In the genomic region with DNA sequence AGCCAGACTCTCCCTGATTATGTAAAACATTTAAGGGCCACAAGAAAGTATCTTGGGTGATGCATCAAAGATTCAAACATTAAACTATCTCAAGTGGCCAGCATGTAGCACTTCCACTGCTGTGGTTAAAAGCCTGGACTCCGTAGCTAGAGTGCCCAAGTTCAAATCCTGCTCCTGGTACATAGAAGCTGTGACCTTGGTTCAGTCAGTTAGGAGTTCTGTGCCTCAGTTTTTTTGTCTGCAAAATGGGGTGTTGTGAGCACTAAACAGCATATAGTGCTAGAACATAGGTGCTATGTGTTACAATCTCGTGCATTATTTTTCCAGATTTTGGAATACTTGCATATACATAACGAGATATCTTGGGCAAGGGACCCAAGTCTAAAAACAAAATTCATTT, we compare ENCODE assay signal across 23 cellular contexts.
A peak's percentile ranks its signal among the peaks of the same experiment; 100 is the strongest.
DNase-seq lines count a peak whose midpoint lies in the region; ATAC-seq, FAIRE-seq and TF ChIP-seq lines count a peak whose summit lies in the region.
"Had no signal": no experiment of that assay in that cellular context is flagged by ENCODE, and none has a peak within 500 bp of the region (broad histone marks: within the 10 kb centered on the region; RNA-seq: fewer than 3 reads in every experiment).

No MANE protein-coding gene starts in this region.

- no peak for DNase-seq in PC-3
- DNase-seq in astrocyte (ENCODE audit: low read depth), result no peak
- no peak for DNase-seq in H1 (ENCODE audit: low read depth in 1 of 2, low spot score in 2 of 2)
- DNase-seq in spleen, result peak; percentile 0
- no peak for DNase-seq in DMS 273 treated with DMSO at 0.1 percent for 48 hours (lab: John Stamatoyannopoulos, UW)
- no peak for DNase-seq in NCI-H2171 (lab: John Stamatoyannopoulos, UW)
- DNase-seq: AML-193; BE2C; CD4-positive, alpha-beta T cell; CD8-positive, alpha-beta memory T cell; DMS53; DMS79 treated with DMSO at 0.1 percent for 48 hours; GF-D8; HFFc6 had no signal

- H3K4me3 ChIP-seq in PC-3 (ENCODE audit: low read length) (no peak overlapping the region), astrocyte (ENCODE audit: insufficient read depth, low read depth, low read length) (no peak overlapping the region), H1 (ENCODE audit: extremely low read depth in 1 of 4, insufficient read depth in 2 of 4, low read depth in 3 of 4, low read length in 4 of 4) (no peak overlapping the region), spleen (no peak overlapping the region)
- H3K4me3 ChIP-seq: BLaER1 treated with 17β-estradiol and CSF1 and Interleukin-3, amounts not matched to agents 10 nM and 100 nM; GM23338; HAP-1 had no signal

- TF ChIP-seq POLR2A in H1 (IDR thresholded peaks at IDR 0.05; ENCODE audit: control extremely low read depth in 1 of 2, low read depth in 2 of 2, low read length in 2 of 2), result no peak
- no peak for TF ChIP-seq POLR2A in spleen (IDR thresholded peaks at IDR 0.05)

- no peak for FAIRE-seq in astrocyte (lab: Jason Lieb, UNC)
- no peak for FAIRE-seq in H1 (lab: Jason Lieb, UNC)
- FAIRE-seq: D721Med, GM12891, GM18507, H54 had no signal

- H3K27me3 Mint-ChIP-seq in astrocyte (ENCODE audit: low read depth, unreplicated experiment), result no peaks in the 10 kb centered on the region
- H3K27me3 Mint-ChIP-seq: CD4-positive, alpha-beta T cell had no signal

- H3K9ac ChIP-seq in PC-3 (ENCODE audit: low read length) (peak overlapping the region; percentile 45), astrocyte (ENCODE audit: low read length) (no peak overlapping the region), H1 (replicated peaks in 1 of 4; ENCODE audit: extremely low read depth in 1 of 4, low read depth in 3 of 4, low read length in 3 of 4) (no peak overlapping the region)
- H3K9ac ChIP-seq: BLaER1 treated with 17β-estradiol and CSF1 and Interleukin-3, amounts not matched to agents 10 nM and 100 nM had no signal

- intact Hi-C loops in PC-3 (cut with micrococcal nuclease) (no loop called here), spleen (cut with DNase I; ENCODE audit: low total_unique reads) (no loop called here)

- no peak overlapping the region for H2BK20ac ChIP-seq in H1 (ENCODE audit: low read length)

- no peak overlapping the region for H3K14ac ChIP-seq in H1 (ENCODE audit: insufficient read length)

- H2BK5ac ChIP-seq in H1 (ENCODE audit: low read depth, low read length), result no peak overlapping the region

- no peaks in the 10 kb centered on the region for H3K9me2 ChIP-seq in PC-3 (replicated peaks; ENCODE audit: low read length)

- H3K4me1 Mint-ChIP-seq in astrocyte (ENCODE audit: low read depth, unreplicated experiment), result peaks cover 21% of the 10 kb centered on the region

- H3K4me2 ChIP-seq in PC-3 (ENCODE audit: low read length) (peak overlapping the region; percentile 70), astrocyte (ENCODE audit: low read length) (no peak overlapping the region), H1 (ENCODE audit: insufficient read depth in 1 of 2, low read depth in 2 of 2, low read length in 2 of 2) (no peak overlapping the region)
- H3K4me2 ChIP-seq: BLaER1 treated with 17β-estradiol and CSF1 and Interleukin-3, amounts not matched to agents 10 nM and 100 nM; GM23338 had no signal

- H2BK15ac ChIP-seq in H1 (ENCODE audit: low read length), result no peak overlapping the region

- H3K4me1 ChIP-seq in PC-3 (ENCODE audit: insufficient read depth, low read length) (peaks cover 45% of the 10 kb centered on the region), astrocyte (ENCODE audit: insufficient read depth, low read length) (peaks cover 51% of the 10 kb centered on the region), H1 (replicated peaks in 1 of 4; ENCODE audit: control insufficient read depth in 3 of 4, insufficient read depth in 4 of 4, low read length in 3 of 4) (peaks cover 0 to 14% (median 6%) of the 10 kb centered on the region in 4 experiments; a peak in 6 of 7 replicates), spleen (peaks cover 0 to 17% (median 0%) of the 10 kb centered on the region in 6 donors)
- H3K4me1 ChIP-seq: BE2C, HAP-1 had no signal

- H2BK120ac ChIP-seq in H1 (replicated peaks; ENCODE audit: low read depth, low read length), result no peak overlapping the region

- 0 out of 2 replicates have a peak overlapping the region, but pooled peaks have one; percentile 24 for H2AK5ac ChIP-seq in H1 (ENCODE audit: low read depth, low read length)

- no peak overlapping the region for H3K23ac ChIP-seq in H1 (ENCODE audit: insufficient read length)

- H3K4me3 Mint-ChIP-seq in astrocyte (ENCODE audit: unreplicated experiment), result no peak overlapping the region
- H3K4me3 Mint-ChIP-seq: CD14-positive monocyte; CD4-positive, alpha-beta T cell; CD8-positive, alpha-beta memory T cell; GM23338; HFFc6 had no signal

- H3K36me3 ChIP-seq in PC-3 (ENCODE audit: low read depth, low read length), result no peaks in the 10 kb centered on the region
- no peaks in the 10 kb centered on the region for H3K36me3 ChIP-seq in astrocyte (ENCODE audit: insufficient read depth, low read length)
- no peaks in the 10 kb centered on the region for H3K36me3 ChIP-seq in H1 (ENCODE audit: control insufficient read depth in 2 of 4, insufficient read depth in 4 of 4, low read length in 3 of 4)
- no peaks in the 10 kb centered on the region for H3K36me3 ChIP-seq in spleen
- H3K36me3 ChIP-seq: BE2C; BLaER1 treated with 17β-estradiol and CSF1 and Interleukin-3, amounts not matched to agents 10 nM and 100 nM; HAP-1 had no signal

- 0 out of 2 replicates have a peak, but pooled peaks cover 2% of the 10 kb centered on the region for H3K79me1 ChIP-seq in H1 (ENCODE audit: low read depth, low read length)

- H3K27ac Mint-ChIP-seq in astrocyte (ENCODE audit: unreplicated experiment), result no peak overlapping the region
- H3K27ac Mint-ChIP-seq: CD14-positive monocyte; CD4-positive, alpha-beta T cell; HFFc6 had no signal

- ATAC-seq in PC-3 (no peak), HG02798 (IDR thresholded peaks at IDR 0.05; ENCODE audit: poor library complexity, unreplicated experiment) (no peak)

- 82% methylated on average over 3 of the region's 3 CpGs; no CpG with 5 or more reads in 1 of the 2 experiments for WGBS in H1 (ENCODE audit: extremely low coverage in 1 of 2, insufficient coverage in 1 of 2, insufficient read length in 1 of 2, insufficient replicate concordance in 2 of 2, low coverage in 1 of 2, low lambda C conversion rate in 2 of 2, missing lambda C conversion rate in 1 of 2), 2 experiments
- 74 to 90% (median 84%) methylated on average over 3 of the region's 3 CpGs for WGBS in spleen, 5 donors

- H4K91ac ChIP-seq in H1 (replicated peaks; ENCODE audit: insufficient read length, low read length), result no peak overlapping the region

- CTCF ChIA-PET in PC-3 (lab: Charles Lee), result no interaction called here
- CTCF ChIA-PET in H1 (lab: Charles Lee; ENCODE audit: partially characterized antibody), result interaction anchor here (1.2 kb wide), 1 partner anchor 16 kb away, joined by 3 read pairs; no protein-coding TSS in a partner anchor

- H4K5ac ChIP-seq in H1 (ENCODE audit: insufficient read length, low read depth, low read length), result no peak overlapping the region

- POLR2A ChIA-PET in PC-3 (lab: Charles Lee; ENCODE audit: unreplicated experiment) (no interaction called here), H1 (lab: Charles Lee; ENCODE audit: partially characterized antibody) (no interaction called here)

- H3K27me3 ChIP-seq in PC-3 (ENCODE audit: low read length) (no peaks in the 10 kb centered on the region), astrocyte (ENCODE audit: insufficient read depth, low read length) (no peaks in the 10 kb centered on the region), H1 (replicated peaks in 1 of 4; ENCODE audit: control insufficient read depth in 3 of 4, extremely low read depth in 1 of 4, insufficient read depth in 3 of 4, low read length in 3 of 4) (no peaks in the 10 kb centered on the region), spleen (replicated peaks in 1 of 7) (peaks cover 0 to 5% (median 0%) of the 10 kb centered on the region in 7 donors)
- H3K27me3 ChIP-seq: BE2C; BLaER1 treated with 17β-estradiol and CSF1 and Interleukin-3, amounts not matched to agents 10 nM and 100 nM had no signal

- H2BK12ac ChIP-seq in H1 (ENCODE audit: low read depth, low read length), result no peak overlapping the region

- no peaks in the 10 kb centered on the region for H4K20me1 ChIP-seq in PC-3 (ENCODE audit: low read length)
- no peaks in the 10 kb centered on the region for H4K20me1 ChIP-seq in astrocyte (ENCODE audit: insufficient read depth, low read length)
- no peaks in the 10 kb centered on the region for H4K20me1 ChIP-seq in H1 (replicated peaks in 1 of 2; ENCODE audit: control insufficient read depth in 1 of 2, insufficient read depth in 2 of 2, low read length in 2 of 2)
- H4K20me1 ChIP-seq: BLaER1 treated with 17β-estradiol and CSF1 and Interleukin-3, amounts not matched to agents 10 nM and 100 nM had no signal

- H3K56ac ChIP-seq in H1 (replicated peaks; ENCODE audit: insufficient read length, low read depth, low read length), result no peak overlapping the region

- H3F3A ChIP-seq in PC-3 (ENCODE audit: low read length, unreplicated experiment), result peaks cover 3% of the 10 kb centered on the region

- no peaks in the 10 kb centered on the region for H3K36me3 Mint-ChIP-seq in astrocyte (ENCODE audit: low read depth, unreplicated experiment)
- H3K36me3 Mint-ChIP-seq: CD14-positive monocyte; CD8-positive, alpha-beta memory T cell had no signal

- H3K18ac ChIP-seq in H1 (ENCODE audit: extremely low read depth, low read length), result no peak overlapping the region

- H3K23me2 ChIP-seq in H1 (ENCODE audit: low read depth, low read length), result no peaks in the 10 kb centered on the region

- no TSS peak for BruUV-seq in PC-3 (replicated peaks; lab: Mats Ljungman, UMichigan)

- no peaks in the 10 kb centered on the region for H3K9me3 Mint-ChIP-seq in astrocyte (ENCODE audit: unreplicated experiment)
- H3K9me3 Mint-ChIP-seq: CD14-positive monocyte; CD4-positive, alpha-beta T cell; CD8-positive, alpha-beta memory T cell; GM23338; HFFc6 had no signal

- peak overlapping the region; percentile 93 for H3K27ac ChIP-seq in PC-3 (ENCODE audit: low read length)
- H3K27ac ChIP-seq in astrocyte (ENCODE audit: low read depth, low read length), result peak overlapping the region; percentile 71
- H3K27ac ChIP-seq in H1 (ENCODE audit: low read depth, low read length), result no peak overlapping the region
- no peak overlapping the region for H3K27ac ChIP-seq in spleen
- H3K27ac ChIP-seq: BLaER1 treated with 17β-estradiol and CSF1 and Interleukin-3, amounts not matched to agents 10 nM and 100 nM had no signal

- H3K4ac ChIP-seq in H1 (replicated peaks; ENCODE audit: insufficient read length, low read depth, low read length), result no peak overlapping the region

- TF ChIP-seq EP300 in H1 (IDR thresholded peaks at IDR 0.05; ENCODE audit: borderline replicate concordance in 1 of 2, low read depth in 2 of 2, low read length in 2 of 2), result no peak

- H3K79me2 ChIP-seq in PC-3 (ENCODE audit: low read length) (no peaks in the 10 kb centered on the region), astrocyte (ENCODE audit: insufficient read depth, low read length) (no peaks in the 10 kb centered on the region), H1 (ENCODE audit: control insufficient read depth in 1 of 2, insufficient read depth in 2 of 2, low read length in 2 of 2) (peaks cover 0 to 5% of the 10 kb centered on the region in 2 experiments; a peak in 2 of 4 replicates)

- H2AFZ ChIP-seq in PC-3 (ENCODE audit: low read length) (no peak overlapping the region), astrocyte (ENCODE audit: low read depth, low read length) (no peak overlapping the region), H1 (ENCODE audit: low read length) (no peak overlapping the region)
- H2AFZ ChIP-seq: GM23338 had no signal

- no peaks in the 10 kb centered on the region for H3K9me3 ChIP-seq in PC-3 (ENCODE audit: low read length)
- no peaks in the 10 kb centered on the region for H3K9me3 ChIP-seq in astrocyte (ENCODE audit: insufficient read depth, low read depth, low read length)
- no peaks in the 10 kb centered on the region for H3K9me3 ChIP-seq in H1 (ENCODE audit: insufficient read depth in 2 of 2, low read depth in 1 of 2, low read length in 1 of 2)
- H3K9me3 ChIP-seq in spleen, result no peaks in the 10 kb centered on the region
- H3K9me3 ChIP-seq: BE2C; BLaER1 treated with 17β-estradiol and CSF1 and Interleukin-3, amounts not matched to agents 10 nM and 100 nM; HAP-1 had no signal

- no peak for TF ChIP-seq RAD21 in H1 (IDR thresholded peaks at IDR 0.05 in 1 of 2, conservative IDR thresholded peaks at IDR 0.05 in 1 of 2; ENCODE audit: low read depth in 2 of 2, low read length in 2 of 2)

- TF ChIP-seq CTCF in PC-3 (conservative IDR thresholded peaks at IDR 0.05; ENCODE audit: low read depth, low read length), result no peak
- TF ChIP-seq CTCF in astrocyte (IDR thresholded peaks at IDR 0.05; ENCODE audit: insufficient read depth, low read depth, low read length), result no peak
- TF ChIP-seq CTCF in H1 (IDR thresholded peaks at IDR 0.05; ENCODE audit: control extremely low read depth in 1 of 3, insufficient read depth in 1 of 3, low read depth in 1 of 3, low read length in 3 of 3), result no peak
- TF ChIP-seq CTCF in spleen (IDR thresholded peaks at IDR 0.05 in 8 of 11, conservative IDR thresholded peaks at IDR 0.05 in 3 of 11), result no peak

- H4K8ac ChIP-seq in H1 (ENCODE audit: extremely low read depth, insufficient read depth, low read length), result no peak overlapping the region

Comparison
In these comparisons a context has a peak if more than half of its experiments do, and no peak if none do; other contexts are left out.
1. H3K27ac ChIP-seq: peak in PC-3 (single experiment) and astrocyte (single experiment); none in H1 (single experiment) and spleen (0 of 8).